Comparison of ENCODE assay signal across 25 cellular contexts in the genomic region with DNA sequence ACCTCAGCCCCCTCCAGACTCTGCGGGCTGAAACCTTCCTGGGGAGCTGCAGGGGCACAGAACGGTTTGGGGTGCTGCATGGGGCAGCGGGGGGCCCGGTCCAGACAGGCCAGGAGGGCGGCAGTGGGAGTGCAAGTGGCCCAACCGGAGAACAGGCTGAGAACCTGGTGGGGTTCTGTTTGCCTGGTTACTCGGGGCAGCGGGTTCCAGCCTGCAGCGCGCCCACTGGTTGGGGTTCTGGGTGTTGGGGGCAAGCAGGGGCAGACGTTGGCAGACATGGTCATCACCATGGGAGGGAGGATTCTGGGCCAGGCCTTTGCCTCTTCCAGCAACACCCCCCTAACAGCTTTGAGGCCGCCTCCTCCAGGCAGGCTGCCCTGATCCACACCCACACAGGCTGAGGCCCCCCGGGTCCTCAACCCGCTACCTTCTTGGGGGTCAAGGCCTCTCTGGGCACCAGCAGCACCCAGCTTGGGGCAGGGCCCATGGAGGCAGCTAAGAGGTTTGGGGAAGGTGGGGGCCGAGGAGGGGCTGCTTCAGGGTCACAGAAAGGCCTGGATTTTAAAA. TPM values are rescaled to one million over a fixed set of nuclear protein-coding genes. Genes with fewer than 3 reads are reported as not detected.
"Had no signal": no experiment of that assay in that cellular context is flagged by ENCODE, and none has a peak within 500 bp of the region (broad histone marks: within the 10 kb centered on the region; RNA-seq: fewer than 3 reads in every experiment).

A gene (minus strand): TSS at position 166 of the 567 bp plus-strand sequence. CDS start 86 bp downstream, at position 80.

- H3K4me1 ChIP-seq: foreskin keratinocyte, neural progenitor cell, upper lobe of right lung had no signal

- H3K9me3 Mint-ChIP-seq: activated B cell treated with CpG ODN at 0.5 μM for 24 hours; activated T-helper 1 cell treated with anti-CD3 and anti-CD28 coated beads, Interleukin-12 subunit alpha, Interleukin-12 subunit beta, Interleukin-2, Interleukin-4 antibody, amounts not matched to agents 30 ng/mL and 10 ng/mL and 1 ng/mL, durations not matched to agents 14 hours and 24 hours and 36 hours; central memory CD8-positive, alpha-beta T cell; dendritic cell treated with granulocyte-macrophage colony-stimulating factor and Interleukin-4, amounts not matched to agents 40 ng/mL and 50 ng/mL, for 4 days; immature natural killer cell; neural progenitor cell; T-helper 2 cell treated with Interferon-gamma antibody and Interleukin-4, amounts not matched to agents 5 μg/mL and 100 μg/mL, for 36 hours had no signal

- H3K4me1 Mint-ChIP-seq: neural progenitor cell had no signal

- H3K27ac Mint-ChIP-seq: activated B cell treated with CpG ODN at 0.5 μM for 24 hours; activated CD4-positive, alpha-beta T cell treated with anti-CD3 and anti-CD28 coated beads for 36 hours; activated CD8-positive, alpha-beta T cell treated with anti-CD3 and anti-CD28 coated beads, Interleukin-2, amount 10 ng/mL, durations not matched to agents 7 days and 5 days; activated T-helper 1 cell treated with anti-CD3 and anti-CD28 coated beads, Interleukin-12 subunit alpha, Interleukin-12 subunit beta, Interleukin-2, Interleukin-4 antibody, amounts not matched to agents 30 ng/mL and 10 ng/mL and 1 ng/mL, durations not matched to agents 14 hours and 24 hours and 36 hours; dendritic cell treated with granulocyte-macrophage colony-stimulating factor and Interleukin-4, amounts not matched to agents 40 ng/mL and 50 ng/mL, for 4 days; neural progenitor cell; T-helper 2 cell treated with Interferon-gamma antibody and Interleukin-4, amounts not matched to agents 5 μg/mL and 100 μg/mL, for 36 hours had no signal

- H3K27me3 ChIP-seq: esophagus muscularis mucosa, foreskin keratinocyte, heart left ventricle, neural progenitor cell, spleen, tibial artery, upper lobe of right lung had no signal

- H3K27me3 Mint-ChIP-seq: activated B cell treated with CpG ODN at 0.5 μM for 24 hours; activated CD4-positive, alpha-beta T cell treated with anti-CD3 and anti-CD28 coated beads for 36 hours; central memory CD8-positive, alpha-beta T cell; dendritic cell treated with granulocyte-macrophage colony-stimulating factor and Interleukin-4, amounts not matched to agents 40 ng/mL and 50 ng/mL, for 4 days had no signal

- H3K27ac ChIP-seq: esophagus muscularis mucosa, foreskin keratinocyte, heart left ventricle, neural progenitor cell, spleen, tibial artery, upper lobe of right lung had no signal

- H3K4me3 ChIP-seq: esophagus muscularis mucosa, heart left ventricle, neural progenitor cell, spleen, tibial artery, upper lobe of right lung had no signal

- H3K36me3 ChIP-seq: neural progenitor cell had no signal

- ATAC-seq: activated CD4-positive, alpha-beta T cell treated with anti-CD3 and anti-CD28 coated beads for 36 hours; activated CD8-positive, alpha-beta T cell treated with anti-CD3 and anti-CD28 coated beads, Interleukin-2, amount 10 ng/mL, durations not matched to agents 7 days and 5 days; foreskin keratinocyte; heart left ventricle; left colon; upper lobe of right lung had no signal

- H3K9me3 ChIP-seq: esophagus muscularis mucosa, heart left ventricle, spleen, tibial artery, upper lobe of right lung had no signal

- H3K4me3 Mint-ChIP-seq: activated B cell treated with CpG ODN at 0.5 μM for 24 hours; activated CD4-positive, alpha-beta T cell treated with anti-CD3 and anti-CD28 coated beads for 36 hours; activated CD8-positive, alpha-beta T cell treated with anti-CD3 and anti-CD28 coated beads, Interleukin-2, amount 10 ng/mL, durations not matched to agents 7 days and 5 days; activated T-helper 1 cell treated with anti-CD3 and anti-CD28 coated beads, Interleukin-12 subunit alpha, Interleukin-12 subunit beta, Interleukin-2, Interleukin-4 antibody, amounts not matched to agents 30 ng/mL and 10 ng/mL and 1 ng/mL, durations not matched to agents 14 hours and 24 hours and 36 hours; central memory CD8-positive, alpha-beta T cell; dendritic cell treated with granulocyte-macrophage colony-stimulating factor and Interleukin-4, amounts not matched to agents 40 ng/mL and 50 ng/mL, for 4 days; immature natural killer cell; neural progenitor cell; T-helper 2 cell treated with Interferon-gamma antibody and Interleukin-4, amounts not matched to agents 5 μg/mL and 100 μg/mL, for 36 hours had no signal

- DNase-seq: activated B cell treated with CpG ODN at 0.5 μM for 24 hours; activated CD4-positive, alpha-beta T cell treated with anti-CD3 and anti-CD28 coated beads for 36 hours; activated CD8-positive, alpha-beta T cell treated with anti-CD3 and anti-CD28 coated beads, Interleukin-2, amount 10 ng/mL, durations not matched to agents 7 days and 5 days; activated gamma-delta T cell; activated naive CD4-positive, alpha-beta T cell treated with anti-CD3 and anti-CD28 coated beads, Interleukin-2, amount 50 U/mL, for 16 hours; activated T-cell treated with anti-CD3 and anti-CD28 coated beads for 4 hours; foreskin keratinocyte; heart left ventricle; hypothalamus; immature natural killer cell; kidney; left colon; mammary epithelial cell; posterior cingulate gyrus; right cardiac atrium; spleen; stimulated activated naive CD4-positive, alpha-beta T cell treated with Interleukin-2 at 50 U/mL for 16 hours; tibial artery; upper lobe of right lung had no signal

RNA-seq across cellular contexts. Expression of the gene that starts here (rescaled TPM):
- polyA plus RNA-seq: immature natural killer cell had no signal
